In genomic region chr7:128862571-128863432, GRCh38 we compare ENCODE assay signal across 8 cellular contexts. TPM values are rescaled to one million over a fixed set of nuclear protein-coding genes. Genes with fewer than 3 reads are reported as not detected.
DNase-seq lines count a peak whose midpoint lies in the region; ATAC-seq and TF ChIP-seq lines count a peak whose summit lies in the region.

TSS of gene ATP6V1F (plus strand) at chr7:128862856. CDS start at chr7:128862905, 49 bp downstream.

- CTCF ChIA-PET in mammary epithelial cell (lab: Charles Lee; ENCODE audit: low non-redundant PET): interaction anchor here (0.6 to 0.9 kb wide), 4 partner anchors 13 to 962 kb away, joined by 4 to 12 read pairs (median 6); no protein-coding TSS in a partner anchor

- dilution Hi-C loops in mammary epithelial cell (cut with HindIII; ENCODE audit: low sequenced_read_pairs): no loop called here

- 1% methylated on average over 51 of the region's 65 CpGs for WGBS in mammary epithelial cell (ENCODE audit: low coverage, missing lambda C conversion rate)

- intact Hi-C loops in mammary epithelial cell (cut with micrococcal nuclease): loop anchor here (2.0 kb wide), 1 partner anchor 18 kb away; no protein-coding TSS in a partner anchor

- H3K4me1 ChIP-seq in mammary epithelial cell (ENCODE audit: insufficient read depth, low read length) (peaks cover 12% of the 10 kb centered on the region), iPS-20b (ENCODE audit: insufficient read depth, low read length) (peaks cover 10% of the 10 kb centered on the region)

- H3K9me3 ChIP-seq in WERI-Rb-1 (ENCODE audit: severe bottlenecking): no peaks in the 10 kb centered on the region
- no peaks in the 10 kb centered on the region for H3K9me3 ChIP-seq in mammary epithelial cell (replicated peaks; ENCODE audit: insufficient read depth, low read length)
- no peaks in the 10 kb centered on the region for H3K9me3 ChIP-seq in iPS-20b (ENCODE audit: insufficient read depth, low read depth, low read length)

- DNase-seq in ACHN: peak; percentile 99
- DNase-seq in NCI-H2227 (lab: John Stamatoyannopoulos, UW; ENCODE audit: unreplicated experiment): peak; percentile 99
- DNase-seq in WERI-Rb-1: peak; percentile 99
- DNase-seq in mammary epithelial cell: peak; percentile 97

- no peaks in the 10 kb centered on the region for H4K20me1 ChIP-seq in mammary epithelial cell (ENCODE audit: insufficient read depth, low read length)

- H3K27ac ChIP-seq in WERI-Rb-1 (peak within 1 kb of the TSS; percentile 81), mammary epithelial cell (ENCODE audit: insufficient read depth, low read depth, low read length) (peak within 1 kb of the TSS; percentile 75), iPS-20b (ENCODE audit: low read length) (no peak within 1 kb of the TSS), skin epidermis (peak within 1 kb of the TSS; percentile 62 to 94 (median 81))

- H3K27me3 ChIP-seq in WERI-Rb-1 (ENCODE audit: insufficient read depth, low read depth, severe bottlenecking) (no peaks in the 10 kb centered on the region), mammary epithelial cell (ENCODE audit: insufficient read depth, low read length) (no peaks in the 10 kb centered on the region), iPS-20b (ENCODE audit: insufficient read depth, low read length) (peaks cover 10% of the 10 kb centered on the region)

- peak within 1 kb of the TSS; percentile 91 for H3K9ac ChIP-seq in mammary epithelial cell (ENCODE audit: insufficient read depth, low read length)
- H3K9ac ChIP-seq in iPS-20b (ENCODE audit: low read depth, low read length): peak within 1 kb of the TSS; percentile 83

- H3K4me3 ChIP-seq in WERI-Rb-1 (ENCODE audit: low read depth, low read length) (peak within 1 kb of the TSS; percentile 78), mammary epithelial cell (replicated peaks in 1 of 3; ENCODE audit: insufficient read depth in 1 of 3, low read depth in 2 of 3, low read length in 3 of 3) (peak within 1 kb of the TSS; percentile 58 to 99 (median 89)), iPS-20b (ENCODE audit: low read length) (peak within 1 kb of the TSS; percentile 93), skin epidermis (peak within 1 kb of the TSS; percentile 64 to 90 (median 73))

- no peak for TF ChIP-seq CTCF in WERI-Rb-1 (IDR thresholded peaks at IDR 0.05; ENCODE audit: low read depth, low read length)
- TF ChIP-seq CTCF in mammary epithelial cell (conservative IDR thresholded peaks at IDR 0.05 in 1 of 2, IDR thresholded peaks at IDR 0.05 in 1 of 2; ENCODE audit: extremely low read depth in 1 of 2, insufficient read depth in 1 of 2, low read depth in 1 of 2, low read length in 2 of 2): no peak

- ATAC-seq in GM18870 (IDR thresholded peaks at IDR 0.05; ENCODE audit: unreplicated experiment) (peak; percentile 80), HG03135 (IDR thresholded peaks at IDR 0.05; ENCODE audit: unreplicated experiment) (peak; percentile 86)

- TSS peak; percentile 56 for BruUV-seq in mammary epithelial cell (replicated peaks; lab: Mats Ljungman, UMichigan)

- H3K36me3 ChIP-seq in WERI-Rb-1 (peaks cover 17% of the 10 kb centered on the region), mammary epithelial cell (ENCODE audit: insufficient read depth, low read length) (peaks cover 3% of the 10 kb centered on the region), iPS-20b (ENCODE audit: insufficient read depth, low read depth, low read length) (peaks cover 11% of the 10 kb centered on the region; the same call in 1 of the 2 replicates)

- peaks cover 36% of the 10 kb centered on the region for H3K79me2 ChIP-seq in mammary epithelial cell (ENCODE audit: insufficient read depth, low read length)

- in situ Hi-C loops in ACHN (cut with HindIII; ENCODE audit: low pct_ligation_motif_present, low pct_unique_long_range_greater_than_20kb, low sequenced_read_pairs): no loop called here
- in situ Hi-C loops in mammary epithelial cell (cut with MboI; ENCODE audit: low sequenced_read_pairs in 2 of 2): no loop called here

- peak within 1 kb of the TSS; percentile 96 for H2AFZ ChIP-seq in mammary epithelial cell (ENCODE audit: low read depth, low read length)

- peak within 1 kb of the TSS; percentile 84 for H3K4me2 ChIP-seq in mammary epithelial cell (ENCODE audit: insufficient read depth, low read depth, low read length)

RNA-seq across cellular contexts. Expression of gene ATP6V1F, which starts in this region (rescaled TPM):
- total RNA-seq in mammary epithelial cell: 100 to 1,000 TPM in 1 of 2 donors, 10 to 100 TPM in 1; 83.7 to 171 TPM
- polyA plus RNA-seq in mammary epithelial cell: 304 TPM
- polyA minus RNA-seq in mammary epithelial cell: 81.7 TPM
